1 cellular context compared by ENCODE assay signal in genomic region chr17:42050360-42051012, GRCh38.
A peak's percentile ranks its signal among the peaks of the same experiment; 100 is the strongest.
TF ChIP-seq lines count a peak whose summit lies in the region.

C17orf113 (minus strand) TSS chr17:42050601; CDS start chr17:42043376, 7,225 bp downstream.

TF ChIP-seq in WTC11, 78 proteins besides CTCF, POLR2A, EP300 and RAD21 (continued from another document):
- TF ChIP-seq ATF6 (CRISPR knock-in tag; IDR thresholded peaks at IDR 0.05) (no peak), NFATC4 (CRISPR knock-in tag; IDR thresholded peaks at IDR 0.05) (no peak), ATF3 (CRISPR knock-in tag; conservative IDR thresholded peaks at IDR 0.05) (no peak), CREM (CRISPR knock-in tag; IDR thresholded peaks at IDR 0.05) (no peak), OVOL2 (CRISPR knock-in tag; IDR thresholded peaks at IDR 0.05; ENCODE audit: borderline replicate concordance) (no peak), ZNF532 (CRISPR knock-in tag; IDR thresholded peaks at IDR 0.05; ENCODE audit: borderline replicate concordance) (no peak), RELA (CRISPR knock-in tag; IDR thresholded peaks at IDR 0.05; ENCODE audit: borderline replicate concordance) (no peak), SOX15 (CRISPR knock-in tag; IDR thresholded peaks at IDR 0.05) (no peak), MXD4 (CRISPR knock-in tag; IDR thresholded peaks at IDR 0.05; ENCODE audit: borderline replicate concordance) (no peak), PRRX2 (CRISPR knock-in tag; IDR thresholded peaks at IDR 0.05) (no peak), SP1 (CRISPR knock-in tag; conservative IDR thresholded peaks at IDR 0.05) (peak; percentile 65), HMGXB4 (CRISPR knock-in tag; IDR thresholded peaks at IDR 0.05) (peak; percentile 96), JUN (CRISPR knock-in tag; IDR thresholded peaks at IDR 0.05) (no peak), NFE2L1 (CRISPR knock-in tag; IDR thresholded peaks at IDR 0.05) (no peak), E2F1 (CRISPR knock-in tag; IDR thresholded peaks at IDR 0.05) (no peak), RORB (CRISPR knock-in tag; IDR thresholded peaks at IDR 0.05) (no peak), ZNF121 (CRISPR knock-in tag; IDR thresholded peaks at IDR 0.05) (no peak), AR (CRISPR knock-in tag; IDR thresholded peaks at IDR 0.05) (no peak), ZBTB43 (CRISPR knock-in tag; IDR thresholded peaks at IDR 0.05) (0 out of 2 replicates have a peak, but pooled peaks have one; percentile 31), GTF2I (CRISPR knock-in tag; conservative IDR thresholded peaks at IDR 0.05) (no peak), ZNF317 (CRISPR knock-in tag; IDR thresholded peaks at IDR 0.05; ENCODE audit: borderline replicate concordance, low read depth) (no peak), ZNF425 (CRISPR knock-in tag; conservative IDR thresholded peaks at IDR 0.05) (no peak), ZMAT4 (CRISPR knock-in tag; IDR thresholded peaks at IDR 0.05) (no peak), MYBL2 (CRISPR knock-in tag; IDR thresholded peaks at IDR 0.05) (no peak), ZBTB21 (CRISPR knock-in tag; IDR thresholded peaks at IDR 0.05; ENCODE audit: borderline replicate concordance) (no peak), KAT7 (CRISPR knock-in tag; IDR thresholded peaks at IDR 0.05; ENCODE audit: borderline replicate concordance) (peak; percentile 48; the same call in 1 of the 2 replicates), MLX (CRISPR knock-in tag; IDR thresholded peaks at IDR 0.05) (no peak)
